9 cellular contexts compared by ENCODE assay signal in the genomic region with DNA sequence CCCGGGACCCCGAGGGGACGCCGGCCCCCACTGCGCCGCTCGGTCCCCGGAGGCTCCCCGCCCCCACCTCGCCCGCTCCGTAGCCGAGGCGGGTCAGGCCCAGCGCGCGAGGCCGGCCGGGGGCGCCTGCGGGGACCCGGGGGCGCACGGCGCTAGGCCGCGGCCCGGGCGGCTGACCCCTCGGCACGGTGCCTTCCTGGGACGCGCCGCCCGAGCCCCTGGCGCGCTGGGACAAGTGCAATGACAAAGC. TPM values are rescaled to one million over a fixed set of nuclear protein-coding genes. Genes with fewer than 3 reads are reported as not detected.
DNase-seq lines count a peak whose midpoint lies in the region; ATAC-seq, FAIRE-seq and TF ChIP-seq lines count a peak whose summit lies in the region.
"Had no signal": no experiment of that assay in that cellular context is flagged by ENCODE, and none has a peak within 500 bp of the region (broad histone marks: within the 10 kb centered on the region; RNA-seq: fewer than 3 reads in every experiment).

No MANE protein-coding gene starts in this region.

- peak overlapping the region; percentile 92; the same call in 1 of the 2 replicates for H3K4me2 ChIP-seq in OCI-LY1 (ENCODE audit: low read length)

- peaks cover 54% of the 10 kb centered on the region for H3K79me2 ChIP-seq in OCI-LY1 (ENCODE audit: insufficient read depth, low read length)

- H3K4me1 ChIP-seq in OCI-LY1 (ENCODE audit: insufficient read depth, low read length, severe bottlenecking) (peaks cover 59% of the 10 kb centered on the region), small intestine (ENCODE audit: control insufficient read depth in 2 of 2, insufficient read depth in 1 of 2, low read depth in 1 of 2, low read length in 1 of 2) (peaks cover 9 to 16% of the 10 kb centered on the region in 2 donors)

- no peak overlapping the region for H2AFZ ChIP-seq in OCI-LY1 (ENCODE audit: low read length)

- H3K4me3 ChIP-seq in OCI-LY1 (ENCODE audit: low read depth, low read length, poor library complexity, severe bottlenecking) = peak overlapping the region; percentile 96
- peak overlapping the region; percentile 99 for H3K4me3 ChIP-seq in fibroblast of villous mesenchyme (ENCODE audit: low read depth, low read length)
- H3K4me3 ChIP-seq in small intestine (ENCODE audit: low read depth in 1 of 2, low read length in 2 of 2) = peak overlapping the region; percentile 90 to 92

- no peak for TF ChIP-seq CTCF in OCI-LY1 (IDR thresholded peaks at IDR 0.05; ENCODE audit: low read length)
- TF ChIP-seq CTCF in fibroblast of villous mesenchyme (IDR thresholded peaks at IDR 0.05; ENCODE audit: insufficient read depth, low read depth, low read length) = no peak

- peak overlapping the region; percentile 73; the same call in 1 of the 2 replicates for H3K9ac ChIP-seq in OCI-LY1 (ENCODE audit: low read length)

- ATAC-seq in GM19452 (IDR thresholded peaks at IDR 0.05; ENCODE audit: unreplicated experiment) (peak; percentile 6), GM21717 (IDR thresholded peaks at IDR 0.05; ENCODE audit: unreplicated experiment) (no peak)

- no peak for FAIRE-seq in small intestine (lab: Jason Lieb, UNC)
- FAIRE-seq: endometrium had no signal

- H3K27ac ChIP-seq in OCI-LY1 (ENCODE audit: low read depth, low read length, poor library complexity, severe bottlenecking) = no peak overlapping the region
- peak overlapping the region; percentile 98 for H3K27ac ChIP-seq in small intestine (ENCODE audit: low read depth in 1 of 2, low read length in 1 of 2)

- no peak for DNase-seq in fibroblast of villous mesenchyme (ENCODE audit: low read depth)
- no peak for DNase-seq in small intestine
- no peak for DNase-seq in stimulated activated naive CD4-positive, alpha-beta T cell treated with Interleukin-2 at 50 U/mL for 16 hours (lab: John Stamatoyannopoulos, UW)
- DNase-seq in erythroblast (lab: John Stamatoyannopoulos, UW) = no peak
- DNase-seq in DMS53 treated with DMSO at 0.1 percent for 48 hours (lab: John Stamatoyannopoulos, UW; ENCODE audit: unreplicated experiment) = no peak

- no peaks in the 10 kb centered on the region for H4K20me1 ChIP-seq in OCI-LY1 (ENCODE audit: insufficient read depth, low read length)

- TF ChIP-seq POLR2A in erythroblast (IDR thresholded peaks at IDR 0.05; ENCODE audit: low read length) = no peak

- H3K9me3 ChIP-seq in OCI-LY1 (ENCODE audit: low read length) (no peaks in the 10 kb centered on the region), small intestine (ENCODE audit: control insufficient read depth, low read depth) (no peaks in the 10 kb centered on the region)

- H3K36me3 ChIP-seq in OCI-LY1 (ENCODE audit: insufficient read depth, low read length) (peaks cover 8% of the 10 kb centered on the region; the same call in 1 of the 2 replicates), small intestine (ENCODE audit: control insufficient read depth in 2 of 2, insufficient read depth in 2 of 2, low read length in 2 of 2) (no peaks in the 10 kb centered on the region)

- H3K27me3 ChIP-seq in OCI-LY1 (ENCODE audit: insufficient read depth, low read length) (no peaks in the 10 kb centered on the region), small intestine (ENCODE audit: control insufficient read depth in 2 of 2, insufficient read depth in 2 of 2, low read length in 2 of 2) (no peaks in the 10 kb centered on the region)

- H3F3A ChIP-seq in OCI-LY1 (ENCODE audit: insufficient read depth, low read length) = no peaks in the 10 kb centered on the region

- WGBS in small intestine, 3 donors = 0% methylated on average over 23 to 37 of the region's 37 CpGs

- H3K9me2 ChIP-seq in OCI-LY1 (ENCODE audit: low read depth, low read length) = no peaks in the 10 kb centered on the region

RNA-seq across cellular contexts. Expression of a gene that starts 1.2 kb away (rescaled TPM):
- total RNA-seq in fibroblast of villous mesenchyme = 17.4 and 42.3 TPM in 2 replicates
- 10 to 100 TPM; 23.3 to 36.5 (median 28.9) TPM for polyA plus RNA-seq in small intestine
